ENCODE assay signal across 22 cellular contexts in genomic region chr2:130387071-130387400, GRCh38. TPM values are rescaled to one million over a fixed set of nuclear protein-coding genes. Genes with fewer than 3 reads are reported as not detected.
DNase-seq lines count a peak whose midpoint lies in the region; ATAC-seq and TF ChIP-seq lines count a peak whose summit lies in the region.
"Had no signal": no experiment of that assay in that cellular context is flagged by ENCODE, and none has a peak within 500 bp of the region (broad histone marks: within the 10 kb centered on the region; RNA-seq: fewer than 3 reads in every experiment).

No MANE protein-coding gene starts in this region.

- H3K27me3 Mint-ChIP-seq in dendritic cell treated with granulocyte-macrophage colony-stimulating factor and Interleukin-4, amounts not matched to agents 40 ng/mL and 50 ng/mL, for 4 days, result no peaks in the 10 kb centered on the region
- H3K27me3 Mint-ChIP-seq: activated T-helper 17 cell treated with anti-CD3 and anti-CD28 coated beads, Interleukin-2, amount 50 U/mL, for 72 hours had no signal

- no peaks in the 10 kb centered on the region for H3K9me2 ChIP-seq in DOHH2 (replicated peaks; ENCODE audit: control insufficient read depth, low read length)

- peak overlapping the region; percentile 87 for H3K27ac Mint-ChIP-seq in dendritic cell treated with granulocyte-macrophage colony-stimulating factor and Interleukin-4, amounts not matched to agents 40 ng/mL and 50 ng/mL, for 4 days
- H3K27ac Mint-ChIP-seq: activated naive CD8-positive, alpha-beta T cell treated with anti-CD3 and anti-CD28 coated beads for 36 hours; activated T-helper 17 cell treated with anti-CD3 and anti-CD28 coated beads, Interleukin-2, amount 50 U/mL, for 72 hours; stimulated activated effector memory CD8-positive, alpha-beta T cell treated with anti-CD3 and anti-CD28 coated beads, Interleukin-12 subunit alpha, Interleukin-12 subunit beta, amount 100 ng/mL, for 72 hours had no signal

- DNase-seq in right cardiac atrium (peak; percentile 69 to 88 (median 81)), uterus (no peak), posterior cingulate gyrus (no peak), NCI-H2171 treated with DMSO at 0.1 percent for 48 hours (lab: John Stamatoyannopoulos, UW) (no peak)
- DNase-seq: activated CD8-positive, alpha-beta memory T cell treated with anti-CD3 and anti-CD28 coated beads, Interleukin-2, amount 50 U/mL, for 4 hours; activated naive CD8-positive, alpha-beta T cell treated with anti-CD3 and anti-CD28 coated beads for 36 hours; Calu3; caudate nucleus; left lung; NCI-H1105; NCI-H1930; WERI-Rb-1 had no signal

- peaks cover 53% of the 10 kb centered on the region for H3F3A ChIP-seq in DOHH2 (ENCODE audit: control insufficient read depth, insufficient read depth)

- TF ChIP-seq CTCF in DOHH2 (IDR thresholded peaks at IDR 0.05; ENCODE audit: low read depth, low read length, poor library complexity, severe bottlenecking) (no peak), uterus (IDR thresholded peaks at IDR 0.05) (no peak)

- no peak for TF ChIP-seq POLR2A in uterus (IDR thresholded peaks at IDR 0.05)

- peaks cover 31% of the 10 kb centered on the region for H3K79me2 ChIP-seq in DOHH2 (ENCODE audit: control insufficient read depth, low read length)

- H3K36me3 Mint-ChIP-seq in dendritic cell treated with granulocyte-macrophage colony-stimulating factor and Interleukin-4, amounts not matched to agents 40 ng/mL and 50 ng/mL, for 4 days (ENCODE audit: low read depth), result peaks cover 52% of the 10 kb centered on the region

- WGBS in right cardiac atrium, result 24% methylated on average over 4 of the region's 4 CpGs

- ATAC-seq in right cardiac atrium (peak; percentile 62 to 71), HG03196 (IDR thresholded peaks at IDR 0.05; ENCODE audit: unreplicated experiment) (no peak)
- ATAC-seq: activated T-helper 17 cell treated with anti-CD3 and anti-CD28 coated beads, Interleukin-2, amount 50 U/mL, for 72 hours; left lung; stimulated activated effector memory CD8-positive, alpha-beta T cell treated with anti-CD3 and anti-CD28 coated beads, Interleukin-12 subunit alpha, Interleukin-12 subunit beta, amount 100 ng/mL, for 72 hours had no signal

- H3K36me3 ChIP-seq in DOHH2 (ENCODE audit: control insufficient read depth, low read length) (peaks cover 27% of the 10 kb centered on the region), skeletal muscle tissue (ENCODE audit: control insufficient read depth in 3 of 3, insufficient read depth in 3 of 3, low read length in 3 of 3) (no peaks in the 10 kb centered on the region), uterus (no peaks in the 10 kb centered on the region)
- H3K36me3 ChIP-seq: vagina, WERI-Rb-1 had no signal

- H3K4me1 Mint-ChIP-seq in dendritic cell treated with granulocyte-macrophage colony-stimulating factor and Interleukin-4, amounts not matched to agents 40 ng/mL and 50 ng/mL, for 4 days (ENCODE audit: low read depth), result peaks cover 82% of the 10 kb centered on the region

- no peak overlapping the region for H3K9ac ChIP-seq in skeletal muscle tissue (ENCODE audit: low read depth in 1 of 3, low read length in 3 of 3)

- H3K27me3 ChIP-seq in DOHH2 (ENCODE audit: control insufficient read depth, low read length), result no peaks in the 10 kb centered on the region
- H3K27me3 ChIP-seq in right cardiac atrium (ENCODE audit: control insufficient read depth, insufficient read depth), result no peaks in the 10 kb centered on the region
- no peaks in the 10 kb centered on the region for H3K27me3 ChIP-seq in skeletal muscle tissue (ENCODE audit: control insufficient read depth in 3 of 3, insufficient read depth in 3 of 3, low read length in 3 of 3)
- no peaks in the 10 kb centered on the region for H3K27me3 ChIP-seq in uterus
- H3K27me3 ChIP-seq: ascending aorta, left lung, vagina had no signal

- H4K20me1 ChIP-seq in DOHH2 (ENCODE audit: control insufficient read depth, insufficient read depth, low read depth, low read length), result no peaks in the 10 kb centered on the region

- H3K4me3 Mint-ChIP-seq in dendritic cell treated with granulocyte-macrophage colony-stimulating factor and Interleukin-4, amounts not matched to agents 40 ng/mL and 50 ng/mL, for 4 days, result no peak overlapping the region
- H3K4me3 Mint-ChIP-seq: activated naive CD8-positive, alpha-beta T cell treated with anti-CD3 and anti-CD28 coated beads for 36 hours; activated T-helper 17 cell treated with anti-CD3 and anti-CD28 coated beads, Interleukin-2, amount 50 U/mL, for 72 hours; CD14-positive monocyte; stimulated activated effector memory CD8-positive, alpha-beta T cell treated with anti-CD3 and anti-CD28 coated beads, Interleukin-12 subunit alpha, Interleukin-12 subunit beta, amount 100 ng/mL, for 72 hours had no signal

- no peaks in the 10 kb centered on the region for H3K9me3 Mint-ChIP-seq in dendritic cell treated with granulocyte-macrophage colony-stimulating factor and Interleukin-4, amounts not matched to agents 40 ng/mL and 50 ng/mL, for 4 days
- H3K9me3 Mint-ChIP-seq: activated naive CD8-positive, alpha-beta T cell treated with anti-CD3 and anti-CD28 coated beads for 36 hours; activated T-helper 17 cell treated with anti-CD3 and anti-CD28 coated beads, Interleukin-2, amount 50 U/mL, for 72 hours; stimulated activated effector memory CD8-positive, alpha-beta T cell treated with anti-CD3 and anti-CD28 coated beads, Interleukin-12 subunit alpha, Interleukin-12 subunit beta, amount 100 ng/mL, for 72 hours had no signal

- intact Hi-C loops in dendritic cell treated with granulocyte-macrophage colony-stimulating factor and Interleukin-4, amounts not matched to agents 40 ng/mL and 50 ng/mL, for 4 days (cut with micrococcal nuclease), result no loop called here
- intact Hi-C loops in right cardiac atrium (cut with DNase I), result no loop called here
- intact Hi-C loops in uterus (cut with DNase I; ENCODE audit: low total_unique reads), result no loop called here
- intact Hi-C loops in posterior cingulate gyrus (cut with DNase I), result loop anchor here (5.0 kb wide), 1 partner anchor 45 kb away; the partner anchor contains the start of gene IMP4

- H3K4me3 ChIP-seq in DOHH2 (ENCODE audit: low read length) (peak overlapping the region; percentile 74), right cardiac atrium (ENCODE audit: low read length) (no peak overlapping the region), skeletal muscle tissue (ENCODE audit: low read length in 3 of 3) (peak overlapping the region in 1 of 3 donors; percentile 38), uterus (no peak overlapping the region)
- H3K4me3 ChIP-seq: ascending aorta, left lung, smooth muscle cell, vagina had no signal

- H3K27ac ChIP-seq in DOHH2 (ENCODE audit: low read depth, low read length) (peak overlapping the region; percentile 99), right cardiac atrium (ENCODE audit: low read length) (no peak overlapping the region), skeletal muscle tissue (ENCODE audit: low read depth, low read length) (peak overlapping the region; percentile 2), uterus (peak overlapping the region in 1 of 2 donors; percentile 10)
- H3K27ac ChIP-seq: left lung, vagina, WERI-Rb-1 had no signal

- H3K4me1 ChIP-seq in DOHH2 (ENCODE audit: control insufficient read depth, low read length) (peaks cover 96% of the 10 kb centered on the region), right cardiac atrium (ENCODE audit: control insufficient read depth, insufficient read depth, low read length) (peaks cover 13% of the 10 kb centered on the region), skeletal muscle tissue (ENCODE audit: control insufficient read depth in 3 of 3, insufficient read depth in 3 of 3, low read length in 3 of 3) (peaks cover 9 to 26% (median 20%) of the 10 kb centered on the region in 3 donors), uterus (peaks cover 0 to 6% of the 10 kb centered on the region in 2 donors)

- peak overlapping the region; percentile 80 for H3K4me2 ChIP-seq in DOHH2 (ENCODE audit: low read length)
- H3K4me2 ChIP-seq: smooth muscle cell had no signal

- H3K9me3 ChIP-seq in DOHH2 (ENCODE audit: control insufficient read depth, insufficient read depth, low read length) (no peaks in the 10 kb centered on the region), right cardiac atrium (ENCODE audit: control insufficient read depth, low read length) (no peaks in the 10 kb centered on the region), skeletal muscle tissue (ENCODE audit: control insufficient read depth in 3 of 3, low read length in 3 of 3) (no peaks in the 10 kb centered on the region), uterus (no peaks in the 10 kb centered on the region)
- H3K9me3 ChIP-seq: ascending aorta, left lung, vagina had no signal

RNA-seq across cellular contexts. Expression of gene PTPN18, which starts 31.2 kb away (rescaled TPM):
- total RNA-seq in right cardiac atrium, result 10 to 100 TPM; 22.9 to 26.0 (median 24.8) TPM
- 16.4 TPM for polyA plus RNA-seq in right cardiac atrium
- total RNA-seq in skeletal muscle tissue, result 5.2 TPM
- total RNA-seq in uterus, result 10 to 100 TPM; 29.6 to 65.6 (median 46.3) TPM

RNA-seq across cellular contexts. Expression of gene IMP4, which starts 44.3 kb away (rescaled TPM):
- total RNA-seq in right cardiac atrium (10 to 100 TPM; 48.0 to 59.9 (median 55.8) TPM), skeletal muscle tissue (32.9 TPM), uterus (10 to 100 TPM; 25.1 to 51.8 (median 43.3) TPM)
- polyA plus RNA-seq in right cardiac atrium, result 50.4 TPM

Comparison
In these comparisons a context has a peak if more than half of its experiments do, and no peak if none do; other contexts are left out.
1. DNase-seq: peak in right cardiac atrium (3 of 3); none in uterus (0 of 2), posterior cingulate gyrus (0 of 10) and NCI-H2171 treated with DMSO at 0.1 percent for 48 hours (single experiment).